ENCODE assay signal across 1 cellular context in genomic region chr9:129749575-129749974, GRCh38.
TF ChIP-seq lines count a peak whose summit lies in the region.

No MANE protein-coding gene starts in this region.

TF ChIP-seq in A549, 52 proteins besides CTCF, POLR2A, EP300 and RAD21:
- no peak for TF ChIP-seq SMC3 (IDR thresholded peaks at IDR 0.05)
- TF ChIP-seq ATOH8 (CRISPR knock-in tag; IDR thresholded peaks at IDR 0.05; ENCODE audit: low read depth), result no peak
- no peak for TF ChIP-seq JUNB (IDR thresholded peaks at IDR 0.05)
- no peak for TF ChIP-seq CBX8 (IDR thresholded peaks at IDR 0.05)
- TF ChIP-seq JUN (IDR thresholded peaks at IDR 0.05), result no peak
- TF ChIP-seq MYC (IDR thresholded peaks at IDR 0.05; ENCODE audit: borderline replicate concordance, low read length), result no peak
- no peak for TF ChIP-seq HEYL (CRISPR knock-in tag; IDR thresholded peaks at IDR 0.05)
